5 cellular contexts compared by ENCODE assay signal in genomic region chr5:137174206-137174605, GRCh38.
"Had no signal": no experiment of that assay in that cellular context is flagged by ENCODE, and none has a peak within 500 bp of the region (broad histone marks: within the 10 kb centered on the region; RNA-seq: fewer than 3 reads in every experiment).

No MANE protein-coding gene starts in this region.

- DNase-seq: IMR-90, KBM-7, KG1 had no signal

- ATAC-seq: HepG2, K562 had no signal
